8 cellular contexts compared by ENCODE assay signal in genomic region chr21:35616090-35616489, GRCh38.
DNase-seq lines count a peak whose midpoint lies in the region; ATAC-seq and TF ChIP-seq lines count a peak whose summit lies in the region.

No MANE protein-coding gene starts in this region.

- peaks cover 0 to under 1% (median 0%) of the 10 kb centered on the region in 4 donors for H3K9me3 ChIP-seq in tibial nerve

- TF ChIP-seq CTCF in activated CD8-positive, alpha-beta T cell treated with anti-CD3 and anti-CD28 coated beads for 36 hours (IDR thresholded peaks at IDR 0.05), result peak; percentile 43
- TF ChIP-seq CTCF in foreskin fibroblast (IDR thresholded peaks at IDR 0.05; ENCODE audit: low read depth, low read length) (peak; percentile 28), tibial nerve (IDR thresholded peaks at IDR 0.05) (peak; percentile 39 to 68 (median 62))

- no peak overlapping the region for H3K27ac Mint-ChIP-seq in activated CD8-positive, alpha-beta T cell treated with anti-CD3 and anti-CD28 coated beads for 36 hours
- H3K27ac Mint-ChIP-seq in activated CD8-positive, alpha-beta T cell treated with anti-CD3 and anti-CD28 coated beads, Interleukin-2, amount 10 ng/mL, durations not matched to agents 7 days and 5 days, result no peak overlapping the region

- peaks cover 0 to 11% (median 0%) of the 10 kb centered on the region in 4 donors for H3K4me1 ChIP-seq in tibial nerve

- no peaks in the 10 kb centered on the region for H3K36me3 ChIP-seq in tibial nerve

- H3K36me3 Mint-ChIP-seq in activated CD8-positive, alpha-beta T cell treated with anti-CD3 and anti-CD28 coated beads for 36 hours (ENCODE audit: low read depth), result no peaks in the 10 kb centered on the region
- H3K36me3 Mint-ChIP-seq in activated CD8-positive, alpha-beta T cell treated with anti-CD3 and anti-CD28 coated beads, Interleukin-2, amount 10 ng/mL, durations not matched to agents 7 days and 5 days (ENCODE audit: low read depth), result no peaks in the 10 kb centered on the region

- POLR2A ChIA-PET in activated CD8-positive, alpha-beta T cell treated with anti-CD3 and anti-CD28 coated beads for 36 hours (lab: Charles Lee), result interaction anchor here (0.6 kb wide), 1 partner anchor 350 kb away, joined by 3 read pairs; no protein-coding TSS in a partner anchor
- POLR2A ChIA-PET in activated CD8-positive, alpha-beta T cell treated with anti-CD3 and anti-CD28 coated beads, Interleukin-2, amount 10 ng/mL, durations not matched to agents 7 days and 5 days (lab: Charles Lee), result no interaction called here

- H3K9me3 Mint-ChIP-seq in activated CD8-positive, alpha-beta T cell treated with anti-CD3 and anti-CD28 coated beads for 36 hours, result no peaks in the 10 kb centered on the region
- no peaks in the 10 kb centered on the region for H3K9me3 Mint-ChIP-seq in activated CD8-positive, alpha-beta T cell treated with anti-CD3 and anti-CD28 coated beads, Interleukin-2, amount 10 ng/mL, durations not matched to agents 7 days and 5 days (ENCODE audit: insufficient read depth)

- H3K27me3 ChIP-seq in tibial nerve, result no peaks in the 10 kb centered on the region

- H3K4me3 ChIP-seq in foreskin fibroblast (ENCODE audit: low read depth in 1 of 2, low read length in 2 of 2) (no peak overlapping the region), tibial nerve (no peak overlapping the region)

- H3K4me3 Mint-ChIP-seq in activated CD8-positive, alpha-beta T cell treated with anti-CD3 and anti-CD28 coated beads for 36 hours, result no peak overlapping the region
- H3K4me3 Mint-ChIP-seq in activated CD8-positive, alpha-beta T cell treated with anti-CD3 and anti-CD28 coated beads, Interleukin-2, amount 10 ng/mL, durations not matched to agents 7 days and 5 days, result no peak overlapping the region

- 14 to 19% methylated on average over 4 of the region's 4 CpGs for WGBS in tibial nerve, 2 donors

- peak in 1 of 2 donors; percentile 45 for TF ChIP-seq EP300 in tibial nerve (IDR thresholded peaks at IDR 0.05)

- no peaks in the 10 kb centered on the region for H3K27me3 Mint-ChIP-seq in activated CD8-positive, alpha-beta T cell treated with anti-CD3 and anti-CD28 coated beads for 36 hours
- peaks cover 8% of the 10 kb centered on the region for H3K27me3 Mint-ChIP-seq in activated CD8-positive, alpha-beta T cell treated with anti-CD3 and anti-CD28 coated beads, Interleukin-2, amount 10 ng/mL, durations not matched to agents 7 days and 5 days (ENCODE audit: low read depth)

- intact Hi-C loops in activated CD8-positive, alpha-beta T cell treated with anti-CD3 and anti-CD28 coated beads for 36 hours (cut with micrococcal nuclease), result no loop called here

- CTCF ChIA-PET in activated CD8-positive, alpha-beta T cell treated with anti-CD3 and anti-CD28 coated beads for 36 hours (lab: Charles Lee), result interaction anchor here (0.7 to 1.7 kb wide), 7 partner anchors 10 to 870 kb away, joined by 3 to 6 read pairs (median 4); no protein-coding TSS in a partner anchor
- CTCF ChIA-PET in activated CD8-positive, alpha-beta T cell treated with anti-CD3 and anti-CD28 coated beads, Interleukin-2, amount 10 ng/mL, durations not matched to agents 7 days and 5 days (lab: Charles Lee), result interaction anchor here (0.9 to 2.2 kb wide), 5 partner anchors 178 to 923 kb away, joined by 3 to 6 read pairs (median 4); no protein-coding TSS in a partner anchor

- peak overlapping the region in 1 of 4 donors; percentile 42 for H3K27ac ChIP-seq in tibial nerve

- no peak for DNase-seq in activated CD8-positive, alpha-beta T cell treated with anti-CD3 and anti-CD28 coated beads for 36 hours
- DNase-seq in activated CD8-positive, alpha-beta T cell treated with anti-CD3 and anti-CD28 coated beads, Interleukin-2, amount 10 ng/mL, durations not matched to agents 7 days and 5 days, result no peak
- DNase-seq in RPMI7951 (ENCODE audit: low read depth) (peak; percentile 40), foreskin fibroblast (peak; percentile 52 to 78), tibial nerve (ENCODE audit: low spot score in 2 of 2) (peak in 1 of 2 donors; percentile 13), NCI-H526 treated with DMSO at 0.1 percent for 48 hours (lab: John Stamatoyannopoulos, UW) (no peak)
- no peak for DNase-seq in activated CD4-positive, alpha-beta T cell treated with anti-CD3 and anti-CD28 coated beads, Interleukin-2, amount 50 U/mL, for 48 hours

- TF ChIP-seq POLR2A in tibial nerve (IDR thresholded peaks at IDR 0.05), result no peak

- ATAC-seq in activated CD8-positive, alpha-beta T cell treated with anti-CD3 and anti-CD28 coated beads for 36 hours, result no peak
- ATAC-seq in activated CD8-positive, alpha-beta T cell treated with anti-CD3 and anti-CD28 coated beads, Interleukin-2, amount 10 ng/mL, durations not matched to agents 7 days and 5 days, result no peak
- ATAC-seq in HG02870 (IDR thresholded peaks at IDR 0.05; ENCODE audit: unreplicated experiment), result no peak

- peaks cover 2% of the 10 kb centered on the region for H3K4me1 Mint-ChIP-seq in activated CD8-positive, alpha-beta T cell treated with anti-CD3 and anti-CD28 coated beads for 36 hours (ENCODE audit: low read depth)
- no peaks in the 10 kb centered on the region for H3K4me1 Mint-ChIP-seq in activated CD8-positive, alpha-beta T cell treated with anti-CD3 and anti-CD28 coated beads, Interleukin-2, amount 10 ng/mL, durations not matched to agents 7 days and 5 days (ENCODE audit: low read depth)

Comparison
In these comparisons a context has a peak if more than half of its experiments do, and no peak if none do; other contexts are left out.
1. DNase-seq: peak in RPMI7951 (single experiment) and foreskin fibroblast (2 of 2); none in activated CD8-positive, alpha-beta T cell treated with anti-CD3 and anti-CD28 coated beads for 36 hours (single experiment), activated CD8-positive, alpha-beta T cell treated with anti-CD3 and anti-CD28 coated beads, Interleukin-2, amount 10 ng/mL, durations not matched to agents 7 days and 5 days (single experiment), NCI-H526 treated with DMSO at 0.1 percent for 48 hours (single experiment) and activated CD4-positive, alpha-beta T cell treated with anti-CD3 and anti-CD28 coated beads, Interleukin-2, amount 50 U/mL, for 48 hours (0 of 2).
2. Peak in every context shown above with its lines, with median percentiles within 50 percentile points of each other: CTCF ChIP-seq.